2 cellular contexts compared by ENCODE assay signal in the genomic region with DNA sequence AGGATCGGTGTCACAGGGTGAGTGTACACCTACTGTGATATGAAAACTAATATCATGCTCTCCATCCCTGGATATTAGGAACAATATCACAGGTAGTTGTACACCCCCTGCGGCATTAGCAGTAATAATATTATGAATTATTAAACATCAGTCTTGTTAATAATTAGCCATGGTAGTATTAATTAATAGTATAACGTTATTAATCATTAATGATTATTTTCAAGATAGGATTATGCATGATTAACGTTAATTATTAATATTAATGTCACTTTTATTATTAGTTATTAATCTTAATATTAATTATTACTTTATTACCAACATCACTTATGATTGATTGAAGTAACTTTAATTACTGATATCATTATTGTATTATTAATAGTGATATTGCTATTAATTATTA.
TF ChIP-seq lines count a peak whose summit lies in the region.

No MANE protein-coding gene starts in this region.

TF ChIP-seq in HepG2, 621 proteins besides CTCF, POLR2A, EP300 and RAD21:
- TF ChIP-seq SATB2 (CRISPR knock-in tag; IDR thresholded peaks at IDR 0.05): 0 out of 2 replicates have a peak, but pooled peaks have one; percentile 53
- TF ChIP-seq ZBTB20 (CRISPR knock-in tag; IDR thresholded peaks at IDR 0.05; ENCODE audit: borderline replicate concordance, low read depth): no peak

TF ChIP-seq in K562, 482 proteins besides CTCF, POLR2A, EP300 and RAD21:
- no peak for TF ChIP-seq ATF6 (CRISPR knock-in tag; IDR thresholded peaks at IDR 0.05)
- peak; percentile 97 for TF ChIP-seq DACH1 (IDR thresholded peaks at IDR 0.05; ENCODE audit: partially characterized antibody)
- TF ChIP-seq ZNF224 (CRISPR knock-in tag; IDR thresholded peaks at IDR 0.05): peak; percentile 17; the same call in 1 of the 2 replicates
- peak; percentile 88; the same call in 1 of the 2 replicates for TF ChIP-seq ZNF232 (CRISPR knock-in tag; IDR thresholded peaks at IDR 0.05)
- peak; percentile 81 for TF ChIP-seq SAFB (IDR thresholded peaks at IDR 0.05; ENCODE audit: borderline replicate concordance, low read depth, low read length)
- TF ChIP-seq BACH1 (tag; IDR thresholded peaks at IDR 0.05): no peak
- TF ChIP-seq ARID2 (IDR thresholded peaks at IDR 0.05): no peak
